ENCODE assay signal across 1 cellular context in the genomic region with DNA sequence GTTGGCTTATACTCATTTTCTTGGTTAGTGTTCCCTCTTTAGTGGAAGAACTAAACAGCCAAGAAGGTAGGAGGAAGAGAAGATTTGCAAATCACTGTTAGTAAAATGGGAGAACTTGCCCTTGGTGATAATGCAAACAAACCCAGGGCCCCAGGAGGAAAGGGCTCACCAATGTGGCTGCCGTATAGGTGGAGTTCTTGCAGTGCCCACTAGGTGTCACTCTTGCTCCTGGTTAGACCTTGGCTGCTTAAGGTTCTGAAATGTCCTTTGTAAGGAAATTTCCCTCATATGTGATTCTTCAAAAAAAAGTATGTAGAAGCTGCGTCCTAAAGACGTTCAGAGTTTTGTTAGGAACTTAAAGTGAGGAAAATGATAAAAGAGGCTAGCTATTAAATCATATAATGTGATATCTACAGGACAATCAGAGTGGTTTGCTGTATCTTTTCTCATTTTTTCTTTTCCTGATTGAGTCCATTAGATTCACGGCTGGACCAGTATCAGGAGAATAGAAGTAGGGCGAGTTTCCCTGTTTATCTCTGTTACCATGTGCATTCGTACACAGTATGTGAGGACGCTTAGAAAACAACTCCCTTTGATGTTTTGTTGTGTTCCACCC.
TF ChIP-seq lines count a peak whose summit lies in the region.

No MANE protein-coding gene starts in this region.

TF ChIP-seq in H1, 55 proteins besides CTCF, POLR2A, EP300 and RAD21 (continued from another document):
- TF ChIP-seq BCL11A (IDR thresholded peaks at IDR 0.05; ENCODE audit: low read depth in 2 of 2, low read length in 2 of 2) (no peak), CHD7 (IDR thresholded peaks at IDR 0.05; ENCODE audit: insufficient replicate concordance, low read length) (no peak), EZH2 (IDR thresholded peaks at IDR 0.05; ENCODE audit: low read depth, low read length, severe bottlenecking) (no peak), TEAD4 (IDR thresholded peaks at IDR 0.05; ENCODE audit: low read depth, low read length) (no peak), POU5F1 (IDR thresholded peaks at IDR 0.05; ENCODE audit: low read depth, low read length) (no peak), JUN (IDR thresholded peaks at IDR 0.05; ENCODE audit: low read depth, low read length) (no peak), GTF2F1 (IDR thresholded peaks at IDR 0.05; ENCODE audit: borderline replicate concordance, low read depth, low read length) (no peak), HDAC2 (IDR thresholded peaks at IDR 0.05; ENCODE audit: borderline replicate concordance in 1 of 2, low read depth in 2 of 2, low read length in 2 of 2) (no peak), KDM1A (IDR thresholded peaks at IDR 0.05; ENCODE audit: borderline replicate concordance, low read length) (no peak), SP1 (IDR thresholded peaks at IDR 0.05; ENCODE audit: low read depth, low read length) (no peak), FOSL1 (IDR thresholded peaks at IDR 0.05; ENCODE audit: insufficient read depth, low read depth, low read length) (no peak), EGR1 (IDR thresholded peaks at IDR 0.05; ENCODE audit: borderline replicate concordance, low read depth, low read length) (no peak), SUZ12 (IDR thresholded peaks at IDR 0.05; ENCODE audit: low read length) (no peak), POLR2AphosphoS5 (IDR thresholded peaks at IDR 0.05; ENCODE audit: low read depth, low read length) (no peak), SIX5 (IDR thresholded peaks at IDR 0.05; ENCODE audit: low read depth, low read length) (no peak), CEBPB (IDR thresholded peaks at IDR 0.05; ENCODE audit: low read depth, low read length) (no peak), RXRA (IDR thresholded peaks at IDR 0.05; ENCODE audit: insufficient read depth, low read depth, low read length) (no peak), RNF2 (IDR thresholded peaks at IDR 0.05; ENCODE audit: borderline replicate concordance, low read depth, low read length, missing control alignments, poor library complexity, severe bottlenecking) (no peak), ASH2L (IDR thresholded peaks at IDR 0.05; ENCODE audit: low read length) (no peak)
